Comparison of ENCODE assay signal across 8 cellular contexts in genomic region chr6:1624848-1625341, GRCh38. TPM values are rescaled to one million over a fixed set of nuclear protein-coding genes. Genes with fewer than 3 reads are reported as not detected.
DNase-seq lines count a peak whose midpoint lies in the region; FAIRE-seq and TF ChIP-seq lines count a peak whose summit lies in the region.

No MANE protein-coding gene starts in this region.

- TF ChIP-seq POLR2A in GM12891 (IDR thresholded peaks at IDR 0.05; ENCODE audit: low read depth, low read length), result no peak

- H3K27me3 Mint-ChIP-seq in osteocyte (ENCODE audit: unreplicated experiment), result no peaks in the 10 kb centered on the region

- no peaks in the 10 kb centered on the region for H3K36me3 ChIP-seq in WERI-Rb-1

- no peaks in the 10 kb centered on the region for H3K9me3 ChIP-seq in WERI-Rb-1 (ENCODE audit: severe bottlenecking)

- peaks cover 74% of the 10 kb centered on the region for H3K4me1 Mint-ChIP-seq in osteocyte (ENCODE audit: unreplicated experiment)

- DNase-seq in GM20000 (ENCODE audit: low spot score), result peak; percentile 47
- no peak for DNase-seq in WERI-Rb-1
- peak; percentile 50 for DNase-seq in glomerular visceral epithelial cell (ENCODE audit: extremely low spot score)
- no peak for DNase-seq in osteocyte (ENCODE audit: extremely low spot score, unreplicated experiment)
- no peak for DNase-seq in GF-D8 (lab: John Stamatoyannopoulos, UW)
- no peak for DNase-seq in GM12891 (ENCODE audit: insufficient read length, low spot score)
- no peak for DNase-seq in NCI-H446 treated with DMSO at 0.1 percent for 48 hours (lab: John Stamatoyannopoulos, UW)
- no peak for DNase-seq in HT-29 (ENCODE audit: low spot score)

- H3K27ac Mint-ChIP-seq in osteocyte (ENCODE audit: unreplicated experiment), result peak overlapping the region; percentile 97

- peak overlapping the region; percentile 82 for H3K4me3 Mint-ChIP-seq in osteocyte (ENCODE audit: unreplicated experiment)

- peaks cover 6% of the 10 kb centered on the region for H3K36me3 Mint-ChIP-seq in osteocyte (ENCODE audit: unreplicated experiment)

- H3K27ac ChIP-seq in WERI-Rb-1, result no peak overlapping the region

- H3K9me3 Mint-ChIP-seq in osteocyte (ENCODE audit: unreplicated experiment), result no peaks in the 10 kb centered on the region

- no peak for TF ChIP-seq CTCF in GM20000 (IDR thresholded peaks at IDR 0.05; ENCODE audit: extremely low read depth, missing control alignments)
- no peak for TF ChIP-seq CTCF in WERI-Rb-1 (IDR thresholded peaks at IDR 0.05; ENCODE audit: low read depth, low read length)
- no peak for TF ChIP-seq CTCF in osteocyte (IDR thresholded peaks at IDR 0.05)

- FAIRE-seq in GM12891 (lab: Jason Lieb, UNC), result no peak

- H3K27me3 ChIP-seq in WERI-Rb-1 (ENCODE audit: insufficient read depth, low read depth, severe bottlenecking), result peaks cover 64% of the 10 kb centered on the region

- H3K4me3 ChIP-seq in WERI-Rb-1 (ENCODE audit: low read depth, low read length), result peak overlapping the region; percentile 72

TF ChIP-seq in GM12891, 5 proteins besides CTCF, POLR2A, EP300 and RAD21:
- no peak for TF ChIP-seq POU2F2 (IDR thresholded peaks at IDR 0.05; ENCODE audit: low read depth, low read length)
- no peak for TF ChIP-seq POLR2AphosphoS5 (IDR thresholded peaks at IDR 0.05; ENCODE audit: low read depth, low read length)

RNA-seq across cellular contexts. Expression of gene FOXC1, which starts 15.2 kb away (rescaled TPM):
- total RNA-seq in osteocyte, result 106 and 108 TPM in 2 replicates
- polyA plus RNA-seq in GM12891 (2012; ENCODE audit: low read depth, missing spikeins), result 0.26 TPM
- 12.5 and 13.9 TPM in 2 replicates for total RNA-seq in HT-29 (2014; rRNA removed; shearing (Covaris generic))

Comparison
In these comparisons a context has a peak if more than half of its experiments do, and no peak if none do; other contexts are left out.
1. DNase-seq: peak in GM20000 (single experiment) and glomerular visceral epithelial cell (single experiment); none in WERI-Rb-1 (single experiment), osteocyte (single experiment), GF-D8 (single experiment), GM12891 (single experiment), NCI-H446 treated with DMSO at 0.1 percent for 48 hours (single experiment) and HT-29 (single experiment).